8 cellular contexts compared by ENCODE assay signal in the genomic region with DNA sequence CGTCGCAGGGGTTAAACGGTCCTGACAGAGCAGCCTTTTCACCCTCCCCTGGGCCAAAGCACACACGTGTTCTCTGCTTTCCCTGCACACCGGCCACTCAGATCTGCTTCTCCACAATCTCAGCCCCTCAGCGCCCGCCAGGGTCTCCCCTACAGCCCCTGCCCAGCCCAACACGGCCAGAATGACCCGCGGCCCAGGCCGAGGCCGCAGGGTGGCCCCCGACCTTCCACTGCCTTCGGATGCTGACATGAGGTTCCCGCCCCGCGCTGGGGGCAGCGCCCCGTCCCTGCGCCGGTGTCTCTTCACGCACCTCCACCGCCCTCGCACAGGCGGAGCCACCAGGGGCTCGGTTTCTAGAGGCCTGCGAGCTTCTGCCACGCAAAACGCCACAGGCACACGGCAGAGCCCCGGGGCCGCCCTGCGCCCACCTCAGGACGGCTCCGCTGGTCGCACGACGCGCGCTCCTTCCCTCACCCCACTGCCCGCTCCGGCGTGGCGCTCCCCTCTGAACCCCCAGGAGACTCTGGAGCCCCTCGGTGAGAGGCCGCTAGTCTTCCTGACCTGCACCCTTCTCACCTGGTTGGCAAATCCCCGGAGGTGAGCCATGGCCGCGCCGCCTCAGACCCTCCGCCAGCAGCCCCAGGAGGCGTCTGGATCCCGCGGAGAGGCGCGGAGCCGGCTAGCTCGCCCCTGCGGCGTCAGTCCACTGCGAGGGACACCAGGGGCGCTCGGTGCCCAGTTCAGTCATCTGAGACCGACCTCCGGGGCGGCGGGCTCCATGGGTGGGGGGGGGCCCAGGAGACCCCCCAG. TPM values are rescaled to one million over a fixed set of nuclear protein-coding genes. Genes with fewer than 3 reads are reported as not detected.
DNase-seq lines count a peak whose midpoint lies in the region; ATAC-seq and TF ChIP-seq lines count a peak whose summit lies in the region.

No MANE protein-coding gene starts in this region.

- H3K4me3 ChIP-seq in HAP-1 (peak overlapping the region; percentile 86), NB4 (ENCODE audit: low read depth, low read length) (peak overlapping the region; percentile 71), fibroblast of mammary gland (ENCODE audit: control insufficient read depth, low read depth, low read length) (peak overlapping the region; percentile 74), neuron (ENCODE audit: low read length) (peak overlapping the region; percentile 95), aorta (ENCODE audit: low read length in 2 of 2) (peak overlapping the region; percentile 83 to 85)

- intact Hi-C loops in aorta (cut with DNase I): loop anchor here in 1 of 2 donors (5.0 kb wide), 2 partner anchors 55 to 105 kb away; no protein-coding TSS in a partner anchor

- peak; percentile 45 for ATAC-seq in aorta (ENCODE audit: low FRiP score)

- no peak overlapping the region for H2AFZ ChIP-seq in neuron (ENCODE audit: low read depth, low read length)

- DNase-seq in NCI-H1417 (lab: John Stamatoyannopoulos, UW) (peak; percentile 17 to 83 (median 81)), NCI-H1417 treated with DMSO at 0.1 percent for 48 hours (lab: John Stamatoyannopoulos, UW) (no peak), HAP-1 (ENCODE audit: low spot score in 2 of 2) (peak in 1 of 2 experiments; percentile 74), NB4 (ENCODE audit: low read depth) (peak; percentile 68), fibroblast of mammary gland (ENCODE audit: low read depth) (peak; percentile 18), aorta (peak in 1 of 2 donors; percentile 88)
- DNase-seq in activated T-cell treated with anti-CD3 and anti-CD28 coated beads, Interleukin-2, amount 50 U/mL, for 1 hour: peak; percentile 50

- WGBS in aorta, 2 donors: 0 to 1% methylated on average over 50 to 67 of the region's 67 CpGs

- H3K27me3 ChIP-seq in HAP-1 (ENCODE audit: low read depth) (no peaks in the 10 kb centered on the region), neuron (ENCODE audit: insufficient read depth, low read length) (no peaks in the 10 kb centered on the region), aorta (ENCODE audit: control insufficient read depth in 1 of 2, insufficient read depth in 2 of 2, low read length in 1 of 2) (no peaks in the 10 kb centered on the region)

- in situ Hi-C loops in HAP-1 (cut with MboI; ENCODE audit: low sequenced_read_pairs): no loop called here

- H3K4me1 ChIP-seq in HAP-1 (peaks cover 9% of the 10 kb centered on the region), neuron (ENCODE audit: insufficient read depth, low read length) (peaks cover 12% of the 10 kb centered on the region), aorta (ENCODE audit: control insufficient read depth in 1 of 2, insufficient read depth in 2 of 2, low read length in 2 of 2) (no peaks in the 10 kb centered on the region)

- no peaks in the 10 kb centered on the region for H3K9me3 ChIP-seq in HAP-1
- H3K9me3 ChIP-seq in neuron (ENCODE audit: low read length): no peaks in the 10 kb centered on the region
- H3K9me3 ChIP-seq in aorta (ENCODE audit: control insufficient read depth, low read length): no peaks in the 10 kb centered on the region

- H3K36me3 ChIP-seq in HAP-1 (replicated peaks): peaks cover 9% of the 10 kb centered on the region
- peaks cover 9% of the 10 kb centered on the region for H3K36me3 ChIP-seq in neuron (ENCODE audit: insufficient read depth, low read length)
- H3K36me3 ChIP-seq in aorta (ENCODE audit: control insufficient read depth in 1 of 2, insufficient read depth in 2 of 2, low read length in 1 of 2): no peaks in the 10 kb centered on the region

- no peak for TF ChIP-seq POLR2A in NB4 (IDR thresholded peaks at IDR 0.05; ENCODE audit: extremely low read depth, insufficient read length)

- no peak for TF ChIP-seq CTCF in NB4 (IDR thresholded peaks at IDR 0.05; ENCODE audit: low read depth, low read length)
- TF ChIP-seq CTCF in fibroblast of mammary gland (conservative IDR thresholded peaks at IDR 0.05; ENCODE audit: control insufficient read depth, insufficient read depth, low read depth, low read length): no peak

- H3K27ac ChIP-seq in aorta (ENCODE audit: low read depth in 1 of 2, low read length in 2 of 2): no peak overlapping the region

RNA-seq across cellular contexts. Expression of gene STK25, which starts 0.7 kb away (rescaled TPM):
- total RNA-seq in aorta: 100 to 1,000 TPM; 101 to 142 TPM
- polyA plus RNA-seq in aorta: 100 to 1,000 TPM in 1 of 2 donors, 10 to 100 TPM in 1; 85.1 to 261 TPM

RNA-seq across cellular contexts. Expression of gene BOK, which starts 50.9 kb away (rescaled TPM):
- 10 to 100 TPM in 1 of 2 donors, 1 to 10 TPM in 1; 6.3 to 11.6 TPM for total RNA-seq in aorta
- 1 to 10 TPM; 3.1 to 4.7 TPM for polyA plus RNA-seq in aorta
